ENCODE assay signal across 11 cellular contexts in genomic region chr13:23547000-23547590, GRCh38. TPM values are rescaled to one million over a fixed set of nuclear protein-coding genes. Genes with fewer than 3 reads are reported as not detected.
A peak's percentile ranks its signal among the peaks of the same experiment; 100 is the strongest.
DNase-seq lines count a peak whose midpoint lies in the region; ATAC-seq, FAIRE-seq and TF ChIP-seq lines count a peak whose summit lies in the region.
"Had no signal": no experiment of that assay in that cellular context is flagged by ENCODE, and none has a peak within 500 bp of the region (broad histone marks: within the 10 kb centered on the region; RNA-seq: fewer than 3 reads in every experiment).

No MANE protein-coding gene starts in this region.

- peak overlapping the region; percentile 91 for H2AFZ ChIP-seq in keratinocyte (ENCODE audit: control insufficient read depth, low read length)

- peak overlapping the region; percentile 38 for H3K9ac ChIP-seq in keratinocyte (ENCODE audit: control insufficient read depth, extremely low read depth, insufficient read depth, low read length)

- H3K27ac ChIP-seq in keratinocyte (ENCODE audit: control insufficient read depth, insufficient read depth, low read length) (no peak overlapping the region), spleen (peak overlapping the region in 3 of 8 donors; percentile 41 to 56 (median 42))

- no peaks in the 10 kb centered on the region for H3K79me2 ChIP-seq in keratinocyte (ENCODE audit: control insufficient read depth, insufficient read depth, low read length)

- peak overlapping the region; percentile 90 for H3K4me2 ChIP-seq in keratinocyte (ENCODE audit: control insufficient read depth, extremely low read depth, insufficient read depth, low read depth, low read length)

- no peaks in the 10 kb centered on the region for H3K36me3 ChIP-seq in keratinocyte (ENCODE audit: control insufficient read depth in 2 of 2, extremely low read depth in 1 of 2, insufficient read depth in 2 of 2, low read length in 2 of 2)
- no peaks in the 10 kb centered on the region for H3K36me3 ChIP-seq in spleen

- H3K4me3 ChIP-seq in GM12865 (ENCODE audit: low read depth, low read length): peak overlapping the region; percentile 36
- H3K4me3 ChIP-seq in keratinocyte (ENCODE audit: control insufficient read depth in 2 of 3, extremely low read depth in 1 of 3, insufficient read depth in 2 of 3, low read depth in 1 of 3, low read length in 3 of 3): peak overlapping the region; percentile 45 to 59 (median 57)
- H3K4me3 ChIP-seq in spleen: peak overlapping the region in 7 of 8 donors; percentile 17 to 63 (median 30)

- TF ChIP-seq CTCF in GM12865 (IDR thresholded peaks at IDR 0.05; ENCODE audit: insufficient read depth, low read depth, low read length, missing control alignments) (no peak), keratinocyte (optimal IDR thresholded peaks at IDR 0.05 in 1 of 3, IDR thresholded peaks at IDR 0.05 in 1 of 3, conservative IDR thresholded peaks at IDR 0.05 in 1 of 3; ENCODE audit: extremely low read depth in 1 of 3, insufficient read depth in 2 of 3, low read length in 3 of 3) (no peak), spleen (IDR thresholded peaks at IDR 0.05 in 8 of 11, conservative IDR thresholded peaks at IDR 0.05 in 3 of 11) (no peak)

- FAIRE-seq in keratinocyte (lab: Jason Lieb, UNC): peak; percentile 51

- DNase-seq in GM12865 (ENCODE audit: low read depth) (no peak), dermis blood vessel endothelial cell (peak; percentile 3), keratinocyte (ENCODE audit: low read depth, low spot score) (no peak), spleen (no peak), HPDE6-E6E7 (ENCODE audit: extremely low spot score) (no peak)
- no peak for DNase-seq in activated CD8-positive, alpha-beta memory T cell treated with anti-CD3 and anti-CD28 coated beads, Interleukin-2, amount 50 U/mL, for 48 hours
- DNase-seq: amygdala, GDM1, GOT3 had no signal

- H3K4me1 ChIP-seq in keratinocyte (ENCODE audit: control insufficient read depth, extremely low read depth, insufficient read depth, low read length) (peaks cover 7% of the 10 kb centered on the region), spleen (peaks cover 0 to 13% (median 0%) of the 10 kb centered on the region in 6 donors)

- H3K27me3 ChIP-seq in keratinocyte (ENCODE audit: control insufficient read depth, extremely low read depth, insufficient read depth, low read length): no peaks in the 10 kb centered on the region
- H3K27me3 ChIP-seq in spleen (replicated peaks in 1 of 7): peaks cover 0 to 32% (median 8%) of the 10 kb centered on the region in 7 donors

- H3K9me3 ChIP-seq in keratinocyte (ENCODE audit: control insufficient read depth, low read depth, low read length) (no peaks in the 10 kb centered on the region), spleen (no peaks in the 10 kb centered on the region)

- no peak for TF ChIP-seq POLR2A in spleen (IDR thresholded peaks at IDR 0.05)

- H4K20me1 ChIP-seq in keratinocyte (ENCODE audit: control insufficient read depth, extremely low read depth, insufficient read depth, low read length): no peaks in the 10 kb centered on the region

- intact Hi-C loops in spleen (cut with DNase I; ENCODE audit: low total_unique reads): no loop called here

- WGBS in spleen, 5 donors: 13 to 28% (median 15%) methylated on average over 30 to 31 of the region's 31 CpGs

- ATAC-seq in HG02759 (IDR thresholded peaks at IDR 0.05; ENCODE audit: unreplicated experiment) (no peak), GM19395 (IDR thresholded peaks at IDR 0.05; ENCODE audit: unreplicated experiment) (no peak)

- H3K9me1 ChIP-seq in keratinocyte (ENCODE audit: control insufficient read depth, extremely low read depth, insufficient read depth, low read length): no peaks in the 10 kb centered on the region

- dilution Hi-C loops in keratinocyte (cut with MboI; ENCODE audit: extremely low pct_ligation_motif_present, low sequenced_read_pairs): no loop called here

RNA-seq across cellular contexts. Expression of gene TNFRSF19, which starts 23.1 kb away (rescaled TPM):
- 0.09 and 0.17 TPM in 2 replicates for total RNA-seq in dermis blood vessel endothelial cell
- polyA plus RNA-seq in keratinocyte: 1.1 to 1.8 TPM (median 1.2 TPM) in 3 replicates
- polyA plus RNA-seq in keratinocyte (2011; ENCODE audit: low read depth): 1.4 TPM
- polyA plus RNA-seq in keratinocyte (2011; cell fraction: cytosol; rRNA removed): 0.38 and 0.69 TPM in 2 replicates
- 2.0 and 2.8 TPM in 2 replicates for polyA plus RNA-seq in keratinocyte (2011; cell fraction: nucleus; rRNA removed)
- polyA plus RNA-seq in keratinocyte (2012; ENCODE audit: low replicate concordance): 0.41 and 0.86 TPM in 2 replicates
- 1.9 to 3.1 TPM (median 2.2 TPM) in 3 replicates for polyA minus RNA-seq in keratinocyte
- 0.58 TPM for polyA minus RNA-seq in keratinocyte (2011; cell fraction: cytosol; rRNA and poly(A)+ RNA removed)
- polyA minus RNA-seq in keratinocyte (2011; cell fraction: nucleus; rRNA and poly(A)+ RNA removed): 2.5 and 3.3 TPM in 2 replicates
- 10 to 100 TPM in 1 of 7 donors, 1 to 10 TPM in 6; 2.2 to 12.2 (median 5.6) TPM for total RNA-seq in spleen
- 1 to 10 TPM; 1.0 to 1.9 (median 1.6) TPM for polyA plus RNA-seq in spleen
